Comparison of ENCODE assay signal across 1 cellular context in the genomic region with DNA sequence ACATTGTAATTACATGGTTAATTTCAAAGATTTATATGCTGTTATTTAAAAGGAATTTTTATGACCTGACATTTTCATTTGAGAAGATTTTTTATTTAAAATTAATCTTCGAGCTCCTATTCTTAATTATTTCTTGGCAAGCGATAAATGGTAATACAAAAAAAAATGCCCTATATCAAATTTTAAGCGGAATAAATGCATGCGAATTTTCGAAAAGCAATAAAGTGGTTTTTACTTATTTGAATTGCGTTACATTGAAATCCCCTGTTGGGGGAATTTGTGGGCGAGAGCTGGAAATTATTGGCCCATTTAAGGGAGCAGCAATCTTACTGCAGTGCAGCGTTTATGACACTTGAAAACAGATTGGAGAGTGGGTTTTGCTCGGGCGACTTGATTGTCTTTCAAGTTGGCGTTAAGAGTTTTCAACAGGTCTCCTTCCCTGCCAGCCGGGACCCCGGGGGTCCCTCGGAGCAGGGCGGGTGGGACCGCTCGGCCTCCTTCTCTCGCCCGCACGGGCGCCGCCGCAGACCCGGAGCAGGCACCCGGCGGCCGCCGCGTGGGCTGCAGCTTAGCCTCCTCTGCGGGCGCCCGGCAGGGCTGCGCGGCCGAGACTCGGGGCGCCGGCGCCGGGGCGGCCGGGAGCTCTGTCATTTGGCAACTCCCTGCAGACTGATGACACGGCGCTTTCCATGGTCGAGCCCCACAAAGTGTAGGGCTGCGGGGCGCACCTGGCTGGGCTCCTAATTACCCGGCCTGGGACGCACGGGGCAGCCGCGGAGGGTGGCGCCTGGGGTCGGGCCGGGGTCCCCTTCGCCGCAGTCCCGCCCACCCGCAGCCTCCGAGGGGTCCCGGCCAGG.
A peak's percentile ranks its signal among the peaks of the same experiment; 100 is the strongest.
TF ChIP-seq lines count a peak whose summit lies in the region.

No MANE protein-coding gene starts in this region.

TF ChIP-seq in WTC11, 78 proteins besides CTCF, POLR2A, EP300 and RAD21 (continued from another document):
- TF ChIP-seq, protein P1, sequence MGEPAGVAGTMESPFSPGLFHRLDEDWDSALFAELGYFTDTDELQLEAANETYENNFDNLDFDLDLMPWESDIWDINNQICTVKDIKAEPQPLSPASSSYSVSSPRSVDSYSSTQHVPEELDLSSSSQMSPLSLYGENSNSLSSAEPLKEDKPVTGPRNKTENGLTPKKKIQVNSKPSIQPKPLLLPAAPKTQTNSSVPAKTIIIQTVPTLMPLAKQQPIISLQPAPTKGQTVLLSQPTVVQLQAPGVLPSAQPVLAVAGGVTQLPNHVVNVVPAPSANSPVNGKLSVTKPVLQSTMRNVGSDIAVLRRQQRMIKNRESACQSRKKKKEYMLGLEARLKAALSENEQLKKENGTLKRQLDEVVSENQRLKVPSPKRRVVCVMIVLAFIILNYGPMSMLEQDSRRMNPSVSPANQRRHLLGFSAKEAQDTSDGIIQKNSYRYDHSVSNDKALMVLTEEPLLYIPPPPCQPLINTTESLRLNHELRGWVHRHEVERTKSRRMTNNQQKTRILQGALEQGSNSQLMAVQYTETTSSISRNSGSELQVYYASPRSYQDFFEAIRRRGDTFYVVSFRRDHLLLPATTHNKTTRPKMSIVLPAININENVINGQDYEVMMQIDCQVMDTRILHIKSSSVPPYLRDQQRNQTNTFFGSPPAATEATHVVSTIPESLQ (CRISPR knock-in tag; IDR thresholded peaks at IDR 0.05), result no peak
- TF ChIP-seq NR2C2 (CRISPR knock-in tag; IDR thresholded peaks at IDR 0.05) (no peak), EMX1 (CRISPR knock-in tag; IDR thresholded peaks at IDR 0.05) (no peak)
- TF ChIP-seq, protein P2, sequence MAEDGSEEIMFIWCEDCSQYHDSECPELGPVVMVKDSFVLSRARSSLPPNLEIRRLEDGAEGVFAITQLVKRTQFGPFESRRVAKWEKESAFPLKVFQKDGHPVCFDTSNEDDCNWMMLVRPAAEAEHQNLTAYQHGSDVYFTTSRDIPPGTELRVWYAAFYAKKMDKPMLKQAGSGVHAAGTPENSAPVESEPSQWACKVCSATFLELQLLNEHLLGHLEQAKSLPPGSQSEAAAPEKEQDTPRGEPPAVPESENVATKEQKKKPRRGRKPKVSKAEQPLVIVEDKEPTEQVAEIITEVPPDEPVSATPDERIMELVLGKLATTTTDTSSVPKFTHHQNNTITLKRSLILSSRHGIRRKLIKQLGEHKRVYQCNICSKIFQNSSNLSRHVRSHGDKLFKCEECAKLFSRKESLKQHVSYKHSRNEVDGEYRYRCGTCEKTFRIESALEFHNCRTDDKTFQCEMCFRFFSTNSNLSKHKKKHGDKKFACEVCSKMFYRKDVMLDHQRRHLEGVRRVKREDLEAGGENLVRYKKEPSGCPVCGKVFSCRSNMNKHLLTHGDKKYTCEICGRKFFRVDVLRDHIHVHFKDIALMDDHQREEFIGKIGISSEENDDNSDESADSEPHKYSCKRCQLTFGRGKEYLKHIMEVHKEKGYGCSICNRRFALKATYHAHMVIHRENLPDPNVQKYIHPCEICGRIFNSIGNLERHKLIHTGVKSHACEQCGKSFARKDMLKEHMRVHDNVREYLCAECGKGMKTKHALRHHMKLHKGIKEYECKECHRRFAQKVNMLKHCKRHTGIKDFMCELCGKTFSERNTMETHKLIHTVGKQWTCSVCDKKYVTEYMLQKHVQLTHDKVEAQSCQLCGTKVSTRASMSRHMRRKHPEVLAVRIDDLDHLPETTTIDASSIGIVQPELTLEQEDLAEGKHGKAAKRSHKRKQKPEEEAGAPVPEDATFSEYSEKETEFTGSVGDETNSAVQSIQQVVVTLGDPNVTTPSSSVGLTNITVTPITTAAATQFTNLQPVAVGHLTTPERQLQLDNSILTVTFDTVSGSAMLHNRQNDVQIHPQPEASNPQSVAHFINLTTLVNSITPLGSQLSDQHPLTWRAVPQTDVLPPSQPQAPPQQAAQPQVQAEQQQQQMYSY (CRISPR knock-in tag; IDR thresholded peaks at IDR 0.05), result no peak
- TF ChIP-seq, protein P3, sequence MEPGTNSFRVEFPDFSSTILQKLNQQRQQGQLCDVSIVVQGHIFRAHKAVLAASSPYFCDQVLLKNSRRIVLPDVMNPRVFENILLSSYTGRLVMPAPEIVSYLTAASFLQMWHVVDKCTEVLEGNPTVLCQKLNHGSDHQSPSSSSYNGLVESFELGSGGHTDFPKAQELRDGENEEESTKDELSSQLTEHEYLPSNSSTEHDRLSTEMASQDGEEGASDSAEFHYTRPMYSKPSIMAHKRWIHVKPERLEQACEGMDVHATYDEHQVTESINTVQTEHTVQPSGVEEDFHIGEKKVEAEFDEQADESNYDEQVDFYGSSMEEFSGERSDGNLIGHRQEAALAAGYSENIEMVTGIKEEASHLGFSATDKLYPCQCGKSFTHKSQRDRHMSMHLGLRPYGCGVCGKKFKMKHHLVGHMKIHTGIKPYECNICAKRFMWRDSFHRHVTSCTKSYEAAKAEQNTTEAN (CRISPR knock-in tag; IDR thresholded peaks at IDR 0.05), result 0 out of 2 replicates have a peak, but pooled peaks have one; percentile 24
